In genomic region chr21:37414292-37415253, GRCh38 we compare ENCODE assay signal across 15 cellular contexts. TPM values are rescaled to one million over a fixed set of nuclear protein-coding genes. Genes with fewer than 3 reads are reported as not detected.
DNase-seq lines count a peak whose midpoint lies in the region; FAIRE-seq and TF ChIP-seq lines count a peak whose summit lies in the region.
"Had no signal": no experiment of that assay in that cellular context is flagged by ENCODE, and none has a peak within 500 bp of the region (broad histone marks: within the 10 kb centered on the region; RNA-seq: fewer than 3 reads in every experiment).

No MANE protein-coding gene starts in this region.

- H4K20me1 ChIP-seq in astrocyte (ENCODE audit: insufficient read depth, low read length) = peaks cover 78% of the 10 kb centered on the region
- peaks cover 100% of the 10 kb centered on the region for H4K20me1 ChIP-seq in smooth muscle cell (ENCODE audit: low read depth)

- H3K4me1 ChIP-seq in astrocyte (ENCODE audit: insufficient read depth, low read length) (peaks cover 15% of the 10 kb centered on the region), smooth muscle cell (ENCODE audit: low read depth) (peaks cover 19% of the 10 kb centered on the region)

- H3K36me3 Mint-ChIP-seq in activated naive CD4-positive, alpha-beta T cell treated with anti-CD3 and anti-CD28 coated beads, Interleukin-2, amount 50 U/mL, for 24 hours = peaks cover 3% of the 10 kb centered on the region
- no peaks in the 10 kb centered on the region for H3K36me3 Mint-ChIP-seq in astrocyte (ENCODE audit: low read depth, unreplicated experiment)

- H3K4me3 ChIP-seq in astrocyte (ENCODE audit: insufficient read depth, low read depth, low read length) (no peak overlapping the region), smooth muscle cell (no peak overlapping the region)
- H3K4me3 ChIP-seq: SJSA1, tibial nerve had no signal

- no peak for DNase-seq in activated naive CD4-positive, alpha-beta T cell (lab: John Stamatoyannopoulos, UW)
- no peak for DNase-seq in astrocyte (ENCODE audit: low read depth)
- DNase-seq in smooth muscle cell (lab: John Stamatoyannopoulos, UW; ENCODE audit: unreplicated experiment) = no peak
- no peak for DNase-seq in NCI-H1436 (lab: John Stamatoyannopoulos, UW)
- DNase-seq in DMS114 treated with DMSO at 0.1 percent for 48 hours (lab: John Stamatoyannopoulos, UW; ENCODE audit: unreplicated experiment) = no peak
- no peak for DNase-seq in amygdala (lab: John Stamatoyannopoulos, UW)
- DNase-seq: activated CD4-positive, alpha-beta T cell treated with anti-CD3 and anti-CD28 coated beads for 1 hour; DMS53; head of caudate nucleus; NCI-H2171 had no signal

- H3K9me3 ChIP-seq in KOPT-K1 (ENCODE audit: insufficient read depth, low read length, poor library complexity, severe bottlenecking) = no peaks in the 10 kb centered on the region
- H3K9me3 ChIP-seq in astrocyte (ENCODE audit: insufficient read depth, low read depth, low read length) = no peaks in the 10 kb centered on the region
- H3K9me3 ChIP-seq in smooth muscle cell (replicated peaks; ENCODE audit: low read depth) = no peaks in the 10 kb centered on the region
- H3K9me3 ChIP-seq: SJSA1, tibial nerve had no signal

- H3K4me3 Mint-ChIP-seq in activated naive CD4-positive, alpha-beta T cell treated with anti-CD3 and anti-CD28 coated beads, Interleukin-2, amount 50 U/mL, for 24 hours = no peak overlapping the region
- no peak overlapping the region for H3K4me3 Mint-ChIP-seq in astrocyte (ENCODE audit: unreplicated experiment)

- H3K27me3 ChIP-seq in astrocyte (ENCODE audit: insufficient read depth, low read length) = no peaks in the 10 kb centered on the region
- H3K27me3 ChIP-seq in smooth muscle cell (ENCODE audit: low read depth) = no peaks in the 10 kb centered on the region
- H3K27me3 ChIP-seq: SJSA1, tibial nerve had no signal

- peak overlapping the region; percentile 5 for H3K27ac ChIP-seq in KOPT-K1 (ENCODE audit: low read depth, low read length, poor library complexity, severe bottlenecking)
- no peak overlapping the region for H3K27ac ChIP-seq in astrocyte (ENCODE audit: low read depth, low read length)
- peak overlapping the region; percentile 77 for H3K27ac ChIP-seq in smooth muscle cell (ENCODE audit: low read depth)
- H3K27ac ChIP-seq: epithelial cell of prostate, SJSA1, tibial nerve had no signal

- peaks cover 9% of the 10 kb centered on the region for H3F3A ChIP-seq in smooth muscle cell (ENCODE audit: low read depth)

- FAIRE-seq in astrocyte (lab: Jason Lieb, UNC) = peak; percentile 39

- H3K4me1 Mint-ChIP-seq in activated naive CD4-positive, alpha-beta T cell treated with anti-CD3 and anti-CD28 coated beads, Interleukin-2, amount 50 U/mL, for 24 hours = peaks cover 92% of the 10 kb centered on the region
- peaks cover 33% of the 10 kb centered on the region for H3K4me1 Mint-ChIP-seq in astrocyte (ENCODE audit: low read depth, unreplicated experiment)

- no peaks in the 10 kb centered on the region for H3K27me3 Mint-ChIP-seq in activated naive CD4-positive, alpha-beta T cell treated with anti-CD3 and anti-CD28 coated beads, Interleukin-2, amount 50 U/mL, for 24 hours
- no peaks in the 10 kb centered on the region for H3K27me3 Mint-ChIP-seq in astrocyte (ENCODE audit: low read depth, unreplicated experiment)

- H3K9ac ChIP-seq in astrocyte (ENCODE audit: low read length) = no peak overlapping the region
- no peak overlapping the region for H3K9ac ChIP-seq in smooth muscle cell (ENCODE audit: low read depth)

- peaks cover 100% of the 10 kb centered on the region for H3K79me2 ChIP-seq in astrocyte (ENCODE audit: insufficient read depth, low read length)
- H3K79me2 ChIP-seq in smooth muscle cell (ENCODE audit: low read depth) = peaks cover 99% of the 10 kb centered on the region

- H2AFZ ChIP-seq in astrocyte (ENCODE audit: low read depth, low read length) = no peak overlapping the region
- H2AFZ ChIP-seq in smooth muscle cell (ENCODE audit: low read depth) = no peak overlapping the region

- H3K27ac Mint-ChIP-seq in activated naive CD4-positive, alpha-beta T cell treated with anti-CD3 and anti-CD28 coated beads, Interleukin-2, amount 50 U/mL, for 24 hours = peak overlapping the region; percentile 76
- no peak overlapping the region for H3K27ac Mint-ChIP-seq in astrocyte (ENCODE audit: unreplicated experiment)

- WGBS in smooth muscle cell (ENCODE audit: low lambda C conversion rate) = 95% methylated on average over 5 of the region's 5 CpGs

- no peak overlapping the region for H3K4me2 ChIP-seq in astrocyte (ENCODE audit: low read length)
- no peak overlapping the region for H3K4me2 ChIP-seq in smooth muscle cell

- H3K9me3 Mint-ChIP-seq in activated naive CD4-positive, alpha-beta T cell treated with anti-CD3 and anti-CD28 coated beads, Interleukin-2, amount 50 U/mL, for 24 hours = no peaks in the 10 kb centered on the region
- H3K9me3 Mint-ChIP-seq in astrocyte (ENCODE audit: unreplicated experiment) = no peaks in the 10 kb centered on the region

- TF ChIP-seq CTCF in astrocyte (IDR thresholded peaks at IDR 0.05; ENCODE audit: insufficient read depth, low read depth, low read length) (no peak), smooth muscle cell (IDR thresholded peaks at IDR 0.05; ENCODE audit: borderline replicate concordance, insufficient read depth, poor library complexity, severe bottlenecking) (no peak)

- H3K36me3 ChIP-seq in KOPT-K1 (ENCODE audit: insufficient read depth, low read length) = peaks cover 11% of the 10 kb centered on the region; the same call in 1 of the 2 replicates
- H3K36me3 ChIP-seq in astrocyte (ENCODE audit: insufficient read depth, low read length) = no peaks in the 10 kb centered on the region
- H3K36me3 ChIP-seq in smooth muscle cell (ENCODE audit: low read depth) = no peaks in the 10 kb centered on the region
- H3K36me3 ChIP-seq: SJSA1, tibial nerve had no signal

RNA-seq across cellular contexts. Expression of gene DYRK1A, which starts 48.0 kb away (rescaled TPM):
- 41.7 and 44.6 TPM in 2 replicates for total RNA-seq in astrocyte
- 54.9 and 61.7 TPM in 2 replicates for total RNA-seq in smooth muscle cell
- polyA plus RNA-seq in smooth muscle cell = 2.4 and 3.5 TPM in 2 replicates
